ENCODE assay signal across 14 cellular contexts in the genomic region with DNA sequence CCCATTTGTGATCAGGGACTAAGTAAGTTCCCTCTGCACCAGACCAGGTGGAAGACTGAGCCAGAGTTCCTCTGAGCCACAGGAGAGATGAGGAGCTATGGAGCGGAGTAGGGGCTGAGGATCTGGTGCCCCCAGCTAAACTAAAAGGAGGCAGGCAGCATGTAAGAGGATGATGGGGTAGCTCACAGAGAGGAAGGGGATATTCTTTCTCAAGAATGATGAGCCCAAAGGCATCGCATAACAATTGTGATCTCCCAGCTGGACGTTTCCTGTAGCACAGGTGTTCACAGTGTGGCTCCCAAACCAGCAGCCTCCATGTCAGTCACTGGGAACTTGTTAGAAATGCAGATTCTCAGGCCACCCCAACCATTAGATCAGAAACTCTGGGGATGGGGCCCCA. TPM values are rescaled to one million over a fixed set of nuclear protein-coding genes. Genes with fewer than 3 reads are reported as not detected.
DNase-seq lines count a peak whose midpoint lies in the region; TF ChIP-seq lines count a peak whose summit lies in the region.
"Had no signal": no experiment of that assay in that cellular context is flagged by ENCODE, and none has a peak within 500 bp of the region (broad histone marks: within the 10 kb centered on the region; RNA-seq: fewer than 3 reads in every experiment).

No MANE protein-coding gene starts in this region.

- CTCF ChIA-PET in SK-N-SH (lab: Yijun Ruan, JAX) = interaction anchor here (1.1 kb wide), 1 partner anchor 31 kb away, joined by 4 read pairs; no protein-coding TSS in a partner anchor

- TF ChIP-seq RAD21 in SK-N-SH (IDR thresholded peaks at IDR 0.05; ENCODE audit: low read length) = no peak

- no peak overlapping the region for H3K9ac ChIP-seq in SK-N-SH

- no peaks in the 10 kb centered on the region for H3K36me3 ChIP-seq in SK-N-SH (replicated peaks in 1 of 2; ENCODE audit: control insufficient read depth in 1 of 2, insufficient read depth in 2 of 2, low read length in 1 of 2)
- H3K36me3 ChIP-seq in sigmoid colon = peaks cover 0 to 6% (median 0%) of the 10 kb centered on the region in 4 donors
- H3K36me3 ChIP-seq: thyroid gland had no signal

- H2AFZ ChIP-seq in SK-N-SH (ENCODE audit: low read depth) = no peak overlapping the region

- H3K4me3 ChIP-seq in SK-N-SH (ENCODE audit: low read depth in 2 of 2, low read length in 1 of 2) (no peak overlapping the region), sigmoid colon (no peak overlapping the region)
- H3K4me3 ChIP-seq: thyroid gland had no signal

- WGBS in SK-N-SH (ENCODE audit: low lambda C conversion rate) = 96% methylated on average over 3 of the region's 3 CpGs
- 87 to 88% methylated on average over 3 of the region's 3 CpGs for WGBS in sigmoid colon, 2 donors

- POLR2A ChIA-PET in SK-N-SH (lab: Yijun Ruan, JAX) = no interaction called here

- H3K79me2 ChIP-seq in SK-N-SH (ENCODE audit: insufficient read depth) = no peaks in the 10 kb centered on the region

- no peaks in the 10 kb centered on the region for H3K9me2 ChIP-seq in SK-N-SH

- H3K4me2 ChIP-seq in SK-N-SH = peak overlapping the region; percentile 66

- H4K20me1 ChIP-seq in SK-N-SH (ENCODE audit: insufficient read depth) = no peaks in the 10 kb centered on the region

- H3K27ac ChIP-seq in SK-N-SH (ENCODE audit: low read depth in 2 of 2, low read length in 1 of 2) (peak overlapping the region in 1 of 2 experiments; percentile 40; a peak in 2 of 4 replicates), sigmoid colon (peak overlapping the region; percentile 74 to 84 (median 82))
- H3K27ac ChIP-seq: thyroid gland had no signal

- DNase-seq in COR-L47 (lab: John Stamatoyannopoulos, UW) (peak; percentile 5), SK-N-SH (no peak), iPS DF 4.7 (ENCODE audit: extremely low read depth, low spot score) (peak; percentile 96), sigmoid colon (no peak), NCI-H510A treated with DMSO at 0.1 percent for 48 hours (lab: John Stamatoyannopoulos, UW) (no peak), HK-2 (ENCODE audit: unreplicated experiment) (no peak), EL (no peak)
- DNase-seq in activated CD8-positive, alpha-beta memory T cell treated with anti-CD3 and anti-CD28 coated beads for 24 hours = no peak
- DNase-seq: activated CD4-positive, alpha-beta T cell treated with anti-CD3 and anti-CD28 coated beads, Interleukin-2, amount 10 ng/mL, durations not matched to agents 7 days and 5 days; foreskin melanocyte; NCI-H524 treated with DMSO at 0.1 percent for 48 hours; thyroid gland had no signal

- no peaks in the 10 kb centered on the region for H3F3A ChIP-seq in SK-N-SH (replicated peaks; ENCODE audit: insufficient read depth)

- no peak for TF ChIP-seq CTCF in SK-N-SH (IDR thresholded peaks at IDR 0.05)
- no peak for TF ChIP-seq CTCF in sigmoid colon (IDR thresholded peaks at IDR 0.05)

- no peaks in the 10 kb centered on the region for H3K9me3 ChIP-seq in SK-N-SH
- no peaks in the 10 kb centered on the region for H3K9me3 ChIP-seq in sigmoid colon
- H3K9me3 ChIP-seq: thyroid gland had no signal

- intact Hi-C loops in sigmoid colon (cut with DNase I) = loop anchor here (10.0 kb wide), 1 partner anchor 329 kb away; no protein-coding TSS in a partner anchor

- H3K4me1 ChIP-seq in SK-N-SH (ENCODE audit: control insufficient read depth in 1 of 2, insufficient read depth in 2 of 2, low read depth in 1 of 2, low read length in 1 of 2) (peaks cover 9 to 17% of the 10 kb centered on the region in 2 experiments; a peak in 3 of 4 replicates), sigmoid colon (peaks cover 0 to 84% (median 76%) of the 10 kb centered on the region in 4 donors)
- H3K4me1 ChIP-seq: thyroid gland had no signal

- TF ChIP-seq POLR2A in sigmoid colon (IDR thresholded peaks at IDR 0.05) = no peak

- TF ChIP-seq EP300 in SK-N-SH (IDR thresholded peaks at IDR 0.05; ENCODE audit: borderline replicate concordance in 1 of 2, low read depth in 1 of 2, low read length in 1 of 2) = no peak
- no peak for TF ChIP-seq EP300 in sigmoid colon (IDR thresholded peaks at IDR 0.05)

- H3K27me3 ChIP-seq in SK-N-SH (ENCODE audit: insufficient read depth) (no peaks in the 10 kb centered on the region), sigmoid colon (no peaks in the 10 kb centered on the region)
- H3K27me3 ChIP-seq: thyroid gland had no signal

TF ChIP-seq in SK-N-SH, 30 proteins besides CTCF, POLR2A, EP300 and RAD21:
- TF ChIP-seq SIN3A (IDR thresholded peaks at IDR 0.05; ENCODE audit: borderline replicate concordance, low read depth, low read length) (no peak), JUND (IDR thresholded peaks at IDR 0.05) (no peak), MXI1 (IDR thresholded peaks at IDR 0.05; ENCODE audit: low read depth, low read length) (no peak), FOXJ3 (CRISPR knock-in tag; IDR thresholded peaks at IDR 0.05) (no peak), GABPA (IDR thresholded peaks at IDR 0.05; ENCODE audit: low read depth) (no peak), EZH2phosphoT487 (IDR thresholded peaks at IDR 0.05; ENCODE audit: borderline replicate concordance, low read depth) (no peak), PBX3 (IDR thresholded peaks at IDR 0.05) (no peak), POLR2AphosphoS5 (IDR thresholded peaks at IDR 0.05; ENCODE audit: low read depth, low read length) (no peak), TEAD4 (IDR thresholded peaks at IDR 0.05; ENCODE audit: borderline replicate concordance, insufficient read depth) (no peak), MEF2A (IDR thresholded peaks at IDR 0.05; ENCODE audit: borderline replicate concordance, low read depth) (no peak), NFIC (IDR thresholded peaks at IDR 0.05; ENCODE audit: borderline replicate concordance) (no peak), RCOR1 (IDR thresholded peaks at IDR 0.05; ENCODE audit: low read length) (no peak), ELF1 (IDR thresholded peaks at IDR 0.05) (no peak), FOSL2 (IDR thresholded peaks at IDR 0.05; ENCODE audit: borderline replicate concordance, low read depth) (no peak)
TF ChIP-seq in SK-N-SH: peak in this region for 0.

RNA-seq across cellular contexts. Expression of gene ADAMTS8, which starts 24.4 kb away (rescaled TPM):
- polyA plus RNA-seq in SK-N-SH (2012; rRNA removed) = not detected in 2 replicates
- 0.01 and 0.03 TPM in 2 replicates for polyA plus RNA-seq in SK-N-SH (2012; cell fraction: cytosol; rRNA removed)
- not detected in 2 replicates for polyA plus RNA-seq in SK-N-SH (2012; cell fraction: nucleus; rRNA removed)
- total RNA-seq in sigmoid colon = 10 to 100 TPM in 1 of 4 donors, 1 to 10 TPM in 3; 3.5 to 11.9 (median 6.7) TPM
- 1 to 10 TPM in 1 of 3 donors, under 1 TPM in 1, not detected in 1; under 0.01 to 3.3 TPM for polyA plus RNA-seq in sigmoid colon
- total RNA-seq: activated CD4-positive, alpha-beta T cell treated with anti-CD3 and anti-CD28 coated beads, Interleukin-2, amount 10 ng/mL, durations not matched to agents 7 days and 5 days; dermis microvascular lymphatic vessel endothelial cell; HepG2 had no signal
- polyA plus RNA-seq: HepG2 had no signal

RNA-seq across cellular contexts. Expression of gene ADAMTS15, which starts 44.5 kb away (rescaled TPM):
- 0.96 and 1.1 TPM in 2 replicates for polyA plus RNA-seq in SK-N-SH (2012; rRNA removed)
- polyA plus RNA-seq in SK-N-SH (2012; cell fraction: cytosol; rRNA removed) = 0.44 and 0.69 TPM in 2 replicates
- polyA plus RNA-seq in SK-N-SH (2012; cell fraction: nucleus; rRNA removed) = 1.8 and 1.9 TPM in 2 replicates
- 1 to 10 TPM; 2.1 to 8.9 (median 3.2) TPM for total RNA-seq in sigmoid colon
- polyA plus RNA-seq in sigmoid colon = 1 to 10 TPM in 1 of 3 donors, under 1 TPM in 2; 0.46 to 6.1 (median 0.60) TPM

Comparison
In these comparisons a context has a peak if more than half of its experiments do, and no peak if none do; other contexts are left out.
1. DNase-seq: peak in COR-L47 (single experiment) and iPS DF 4.7 (single experiment); none in SK-N-SH (single experiment), sigmoid colon (single experiment), NCI-H510A treated with DMSO at 0.1 percent for 48 hours (single experiment), HK-2 (single experiment), EL (single experiment) and activated CD8-positive, alpha-beta memory T cell treated with anti-CD3 and anti-CD28 coated beads for 24 hours (single experiment).